ENCODE assay signal across 9 cellular contexts in genomic region chr4:94304365-94304971, GRCh38. TPM values are rescaled to one million over a fixed set of nuclear protein-coding genes. Genes with fewer than 3 reads are reported as not detected.
DNase-seq lines count a peak whose midpoint lies in the region; ATAC-seq, FAIRE-seq and TF ChIP-seq lines count a peak whose summit lies in the region.
"Had no signal": no experiment of that assay in that cellular context is flagged by ENCODE, and none has a peak within 500 bp of the region (broad histone marks: within the 10 kb centered on the region; RNA-seq: fewer than 3 reads in every experiment).

No MANE protein-coding gene starts in this region.

- H3K36me3 Mint-ChIP-seq in brain, result no peaks in the 10 kb centered on the region
- H3K36me3 Mint-ChIP-seq: T-cell had no signal

- WGBS in HepG2 (ENCODE audit: low lambda C conversion rate), result 37% methylated on average over 2 of the region's 2 CpGs

- CTCF ChIA-PET in HepG2 (lab: Yijun Ruan, JAX; ENCODE audit: low intra/inter-chr PET ratio, low total read pairs), result interaction anchor here (0.6 to 2.3 kb wide), 3 partner anchors 86 to 291 kb away, joined by 3 to 13 read pairs (median 10); no protein-coding TSS in a partner anchor

- TF ChIP-seq EP300 in HepG2 (IDR thresholded peaks at IDR 0.05; ENCODE audit: low read depth in 2 of 2, low read length in 2 of 2) (no peak), HepG2 (CRISPR knock-in tag; IDR thresholded peaks at IDR 0.05; ENCODE audit: borderline replicate concordance) (no peak)

- no peaks in the 10 kb centered on the region for H3K9me3 Mint-ChIP-seq in brain
- H3K9me3 Mint-ChIP-seq: T-cell had no signal

- no peaks in the 10 kb centered on the region for H3K27me3 Mint-ChIP-seq in brain
- H3K27me3 Mint-ChIP-seq: T-cell had no signal

- POLR2A ChIA-PET in HepG2 (lab: Yijun Ruan, JAX), result no interaction called here

- TF ChIP-seq POLR2A in HepG2 (IDR thresholded peaks at IDR 0.05; ENCODE audit: insufficient read depth in 1 of 2, low read depth in 2 of 2, low read length in 2 of 2), result no peak
- TF ChIP-seq POLR2A in H54 (IDR thresholded peaks at IDR 0.05; ENCODE audit: low read depth, low read length), result no peak

- peaks cover 28% of the 10 kb centered on the region for H3K4me1 Mint-ChIP-seq in brain
- H3K4me1 Mint-ChIP-seq: T-cell had no signal

- H3K79me2 ChIP-seq in HepG2 (ENCODE audit: insufficient read depth, low read length), result no peaks in the 10 kb centered on the region

- FAIRE-seq in HepG2 (lab: Jason Lieb, UNC) (peak; percentile 67), H54 (lab: Jason Lieb, UNC) (no peak)

- H3K4me3 ChIP-seq in LNCaP clone FGC (ENCODE audit: low read depth, low read length), result no peak overlapping the region
- no peak overlapping the region for H3K4me3 ChIP-seq in HepG2 (replicated peaks in 1 of 3; ENCODE audit: insufficient read depth in 1 of 3, low read depth in 2 of 3, low read length in 3 of 3)

- no peaks in the 10 kb centered on the region for H3K9me3 ChIP-seq in HepG2 (ENCODE audit: low read length)

- H3K27ac ChIP-seq in HepG2 (ENCODE audit: extremely low read length, insufficient read depth, low read length), result no peak overlapping the region

- no peak overlapping the region for H3K4me2 ChIP-seq in HepG2 (ENCODE audit: low read depth, low read length)

- no TSS peak for BruUV-seq in HepG2 (replicated peaks; lab: Mats Ljungman, UMichigan)

- peak; percentile 52; the same call in 1 of the 2 replicates for TF ChIP-seq RAD21 in HepG2 (CRISPR knock-in tag; IDR thresholded peaks at IDR 0.05)

- no peaks in the 10 kb centered on the region for H4K20me1 ChIP-seq in HepG2 (ENCODE audit: insufficient read depth, low read length)

- intact Hi-C loops in HepG2 (cut with micrococcal nuclease; ENCODE audit: unreplicated experiment), result loop anchor here (1.0 kb wide), 2 partner anchors 87 to 292 kb away; no protein-coding TSS in a partner anchor

- H3K27me3 ChIP-seq in HepG2 (ENCODE audit: control insufficient read depth in 1 of 2, insufficient read depth in 2 of 2, low read length in 2 of 2), result no peaks in the 10 kb centered on the region

- TF ChIP-seq CTCF in LNCaP clone FGC (IDR thresholded peaks at IDR 0.05; ENCODE audit: control insufficient read depth, extremely low read depth, insufficient read depth) (peak; percentile 75), brain (conservative IDR thresholded peaks at IDR 0.05) (peak; percentile 82 to 85), HepG2 (CRISPR knock-in tag; IDR thresholded peaks at IDR 0.05) (peak; percentile 69)

- in situ Hi-C loops in HepG2 (cut with HindIII; ENCODE audit: extremely low pct_ligation_motif_present, low pct_unique_long_range_greater_than_20kb), result loop anchor here (10.0 kb wide), 2 partner anchors 90 to 290 kb away; no protein-coding TSS in a partner anchor

- no peaks in the 10 kb centered on the region for H3K36me3 ChIP-seq in HepG2 (replicated peaks in 1 of 2; ENCODE audit: control insufficient read depth in 1 of 2, insufficient read depth in 2 of 2, low read length in 2 of 2)

- no peak overlapping the region for H3K4me3 Mint-ChIP-seq in brain
- H3K4me3 Mint-ChIP-seq: T-cell had no signal

- no peak overlapping the region for H3K9ac ChIP-seq in HepG2 (ENCODE audit: insufficient read depth, low read depth, low read length)

- H2AFZ ChIP-seq in HepG2 (ENCODE audit: low read length), result no peak overlapping the region

- peaks cover 19% of the 10 kb centered on the region for H3K4me1 ChIP-seq in HepG2 (ENCODE audit: insufficient read depth, low read length)

- H3K27ac Mint-ChIP-seq in brain, result peak overlapping the region in 3 of 5 experiments; percentile 4 to 35 (median 8)
- H3K27ac Mint-ChIP-seq: T-cell had no signal

- DNase-seq in COLO829 (ENCODE audit: low spot score), result peak; percentile 40
- peak; percentile 40 for DNase-seq in LNCaP clone FGC (ENCODE audit: low read depth)
- DNase-seq in HepG2 (ENCODE audit: low spot score), result peak; percentile 21
- DNase-seq in H54 (ENCODE audit: insufficient read length, low spot score), result no peak
- no peak for DNase-seq in activated T-cell treated with anti-CD3 and anti-CD28 coated beads, Interleukin-2, amount 50 U/mL, for 48 hours
- DNase-seq: T-cell had no signal

- peak; percentile 71 for ATAC-seq in GM18861 (IDR thresholded peaks at IDR 0.05; ENCODE audit: unreplicated experiment)
- ATAC-seq in HepG2, result peak; percentile 79
- ATAC-seq in esophagus mucosa, result no peak

TF ChIP-seq in HepG2, 621 proteins besides CTCF, POLR2A, EP300 and RAD21:
- TF ChIP-seq STAG1 (CRISPR knock-in tag; IDR thresholded peaks at IDR 0.05) (peak; percentile 80), RBFOX2 (IDR thresholded peaks at IDR 0.05; ENCODE audit: low read depth, low read length) (no peak), SMC3 (IDR thresholded peaks at IDR 0.05; ENCODE audit: low read length) (peak; percentile 54; the same call in 1 of the 2 replicates), ZNF275 (CRISPR knock-in tag; IDR thresholded peaks at IDR 0.05; ENCODE audit: borderline replicate concordance) (no peak)

RNA-seq across cellular contexts. Expression of gene HPGDS, which starts 38.2 kb away (rescaled TPM):
- 2.6 TPM for polyA plus RNA-seq in brain (ENCODE audit: insufficient read depth, low read depth, low replicate concordance)
- not detected in 2 replicates for total RNA-seq in HepG2 (2016; rRNA removed; fragmentation: Illumina TruSeq; extraction: Trizol)
- total RNA-seq in HepG2 (2016; cell fraction: cytosol; rRNA removed; fragmentation: Illumina TruSeq; extraction: Trizol; ENCODE audit: low read depth), result not detected in 2 replicates
- total RNA-seq in HepG2 (2016; cell fraction: insoluble cytoplasmic fraction; rRNA removed; fragmentation: Illumina TruSeq; extraction: Trizol), result not detected in 2 replicates
- total RNA-seq in HepG2 (2016; cell fraction: membrane; rRNA removed; fragmentation: Illumina TruSeq; extraction: Trizol), result not detected in 2 replicates
- total RNA-seq in HepG2 (2016; cell fraction: nucleus; rRNA removed; fragmentation: Illumina TruSeq; extraction: Trizol), result not detected in 2 replicates
- polyA plus RNA-seq in HepG2 (2011; rRNA removed), result not detected in 2 replicates
- not detected in 2 replicates for polyA plus RNA-seq in HepG2 (2011; cell fraction: cytosol; rRNA removed)
- polyA plus RNA-seq in HepG2 (2011; cell fraction: nucleus; rRNA removed), result not detected in 2 replicates
- not detected in 2 replicates for polyA plus RNA-seq in HepG2 (2012)
- polyA plus RNA-seq in HepG2 (2016; cell fraction: cytosol; fragmentation: Illumina TruSeq; extraction: Trizol; ENCODE audit: low read depth), result not detected in 2 replicates
- not detected in 2 replicates for polyA plus RNA-seq in HepG2 (2016; cell fraction: insoluble cytoplasmic fraction; fragmentation: Illumina TruSeq; extraction: Trizol; ENCODE audit: low read depth)
- polyA plus RNA-seq in HepG2 (2016; cell fraction: membrane; fragmentation: Illumina TruSeq; extraction: Trizol; ENCODE audit: low read depth), result not detected in 2 replicates
- not detected in 2 replicates for polyA plus RNA-seq in HepG2 (2016; cell fraction: nucleus; fragmentation: Illumina TruSeq; extraction: Trizol; ENCODE audit: insufficient read depth, low read depth)
- polyA minus RNA-seq in HepG2 (2011; rRNA and poly(A)+ RNA removed; ENCODE audit: low replicate concordance), result not detected in 2 replicates
- not detected in 2 replicates for polyA minus RNA-seq in HepG2 (2011; cell fraction: cytosol; rRNA and poly(A)+ RNA removed)
- not detected in 2 replicates for polyA minus RNA-seq in HepG2 (2011; cell fraction: nucleus; rRNA and poly(A)+ RNA removed)
- not detected for total RNA-seq in esophagus mucosa

Comparison
In these comparisons a context has a peak if more than half of its experiments do, and no peak if none do; other contexts are left out.
1. DNase-seq: peak in COLO829 (single experiment), LNCaP clone FGC (single experiment) and HepG2 (single experiment); none in H54 (single experiment) and activated T-cell treated with anti-CD3 and anti-CD28 coated beads, Interleukin-2, amount 50 U/mL, for 48 hours (0 of 2).
2. Peak in every context shown above with its lines, with median percentiles within 50 percentile points of each other: CTCF ChIP-seq.